In the genomic region with DNA sequence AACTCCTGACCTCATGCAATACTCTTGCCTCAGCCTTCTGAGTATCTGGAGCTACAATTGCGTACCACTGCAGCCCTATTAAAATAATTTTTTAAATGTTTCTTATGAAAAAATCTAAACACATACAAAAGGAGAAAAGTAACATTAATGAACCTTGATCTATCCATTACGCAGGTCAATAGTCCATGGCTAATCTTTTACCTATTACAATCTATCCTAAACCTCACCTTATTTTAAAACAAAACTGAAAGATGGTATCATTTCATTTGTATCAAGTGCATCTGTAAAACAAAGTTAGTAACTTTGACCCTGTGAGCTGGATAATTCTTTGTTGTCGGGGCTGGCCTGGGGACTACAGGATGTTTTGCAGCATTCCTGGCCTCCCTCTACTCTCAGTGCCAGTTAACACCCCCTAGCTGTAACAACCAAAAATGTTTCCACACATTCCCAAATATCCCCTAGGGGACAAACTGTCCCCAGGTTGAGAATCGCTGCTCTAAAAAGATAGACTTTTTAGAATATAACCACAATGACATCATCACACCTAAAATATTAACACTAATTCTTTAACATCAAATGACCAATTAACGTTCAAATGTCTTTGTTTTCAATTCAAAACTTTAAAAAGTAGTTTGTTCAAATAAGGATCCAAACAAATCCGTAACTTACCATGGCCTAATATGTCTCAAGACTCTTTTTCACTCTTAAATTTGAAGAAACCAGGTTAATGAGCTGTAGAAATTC, we compare ENCODE assay signal across 1 cellular context.
TF ChIP-seq lines count a peak whose summit lies in the region.

No MANE protein-coding gene starts in this region.

TF ChIP-seq in H1, 55 proteins besides CTCF, POLR2A, EP300 and RAD21:
- no peak for TF ChIP-seq TAF1 (IDR thresholded peaks at IDR 0.05; ENCODE audit: low read depth, low read length)
- no peak for TF ChIP-seq SAP30 (IDR thresholded peaks at IDR 0.05; ENCODE audit: insufficient read depth, insufficient replicate concordance, low read length)
- TF ChIP-seq TEAD4 (IDR thresholded peaks at IDR 0.05; ENCODE audit: low read depth, low read length): peak; percentile 67; the same call in 1 of the 2 replicates
